Comparison of ENCODE assay signal across 19 cellular contexts in genomic region chr17:12982224-12982623, GRCh38. TPM values are rescaled to one million over a fixed set of nuclear protein-coding genes. Genes with fewer than 3 reads are reported as not detected.
DNase-seq lines count a peak whose midpoint lies in the region; ATAC-seq and TF ChIP-seq lines count a peak whose summit lies in the region.
"Had no signal": no experiment of that assay in that cellular context is flagged by ENCODE, and none has a peak within 500 bp of the region (broad histone marks: within the 10 kb centered on the region; RNA-seq: fewer than 3 reads in every experiment).

No MANE protein-coding gene starts in this region.

- no peaks in the 10 kb centered on the region for H3K79me2 ChIP-seq in DND-41 (ENCODE audit: insufficient read depth, low read length)
- no peaks in the 10 kb centered on the region for H3K79me2 ChIP-seq in H9 (ENCODE audit: insufficient read depth, low read length)

- H2AFZ ChIP-seq in DND-41 (ENCODE audit: low read depth, low read length): no peak overlapping the region
- H2AFZ ChIP-seq in H9 (ENCODE audit: low read length): no peak overlapping the region
- H2AFZ ChIP-seq: GM23338 had no signal

- no peak overlapping the region for H2BK15ac ChIP-seq in H9 (ENCODE audit: low read depth, low read length)

- H3K27me3 Mint-ChIP-seq in central memory CD8-positive, alpha-beta T cell: peaks cover 16% of the 10 kb centered on the region
- H3K27me3 Mint-ChIP-seq in H9 (ENCODE audit: low read depth): no peaks in the 10 kb centered on the region

- no peak overlapping the region for H4K8ac ChIP-seq in H9 (replicated peaks; ENCODE audit: insufficient read length, low read depth, low read length)

- H3K4me1 ChIP-seq in DND-41 (ENCODE audit: insufficient read depth, low read length) (no peaks in the 10 kb centered on the region), H9 (ENCODE audit: insufficient read depth, low read length) (peaks cover 2% of the 10 kb centered on the region; the same call in 1 of the 2 replicates)

- no peaks in the 10 kb centered on the region for H3K79me1 ChIP-seq in H9 (ENCODE audit: insufficient read depth, low read depth, low read length, poor library complexity, severe bottlenecking)

- WGBS in H9 (ENCODE audit: extremely low coverage, insufficient read length, low lambda C conversion rate): no CpG with 5 or more reads among the region's 6 CpGs

- H3K4me3 ChIP-seq in DND-41 (ENCODE audit: low read depth in 1 of 2, low read length in 2 of 2): no peak overlapping the region
- H3K4me3 ChIP-seq: GM23338, MG63 had no signal

- no peak overlapping the region for H3K4ac ChIP-seq in H9 (ENCODE audit: low read depth, low read length)

- no peak overlapping the region for H3K14ac ChIP-seq in H9 (ENCODE audit: insufficient read depth, low read length)

- ATAC-seq in DND-41 (ENCODE audit: insufficient read depth, low read depth) (peak; percentile 24; the same call in 1 of the 3 replicates), HG02885 (IDR thresholded peaks at IDR 0.05; ENCODE audit: poor library complexity, unreplicated experiment) (peak; percentile 67)
- peak; percentile 90 for ATAC-seq in central memory CD8-positive, alpha-beta T cell (replicated peaks; ENCODE audit: extremely low read depth, poor library complexity, severe bottlenecking)
- ATAC-seq: GM23338, Right ventricle myocardium inferior had no signal

- H3K9ac ChIP-seq in DND-41 (ENCODE audit: low read depth, low read length) (no peak overlapping the region), H9 (ENCODE audit: extremely low read depth, insufficient read length, low read length) (no peak overlapping the region)

- H3K23me2 ChIP-seq in H9 (ENCODE audit: insufficient read length, low read depth, low read length, poor library complexity, severe bottlenecking): no peaks in the 10 kb centered on the region

- peak overlapping the region; percentile 46 for H3K4me3 Mint-ChIP-seq in central memory CD8-positive, alpha-beta T cell
- H3K4me3 Mint-ChIP-seq in H9: no peak overlapping the region
- H3K4me3 Mint-ChIP-seq: activated naive CD8-positive, alpha-beta T cell treated with anti-CD3 and anti-CD28 coated beads for 36 hours; activated T-cell treated with anti-CD3 and anti-CD28 coated beads, Interleukin-2, amount 50 U/mL, for 72 hours; GM23338 had no signal

- H3K4me2 ChIP-seq in DND-41 (ENCODE audit: insufficient read depth, low read length) (no peak overlapping the region), H9 (ENCODE audit: insufficient read depth, insufficient read length, low read length) (no peak overlapping the region)
- H3K4me2 ChIP-seq: GM23338 had no signal

- no peak overlapping the region for H3K27ac ChIP-seq in DND-41 (ENCODE audit: low read length)
- no peak overlapping the region for H3K27ac ChIP-seq in H9 (ENCODE audit: insufficient read length, low read depth, low read length)
- H3K27ac ChIP-seq: brain microvascular endothelial cell, neutrophil, VCaP had no signal

- DNase-seq in DND-41 (no peak), NOMO-1 treated with dmso at 0.1 percent for 144 hours (lab: John Stamatoyannopoulos, UW; ENCODE audit: unreplicated experiment) (peak; percentile 16), epidermal melanocyte (ENCODE audit: insufficient read length, low spot score) (no peak), H9 (no peak), NCI-H128 (lab: John Stamatoyannopoulos, UW; ENCODE audit: unreplicated experiment) (no peak)
- DNase-seq in central memory CD8-positive, alpha-beta T cell (ENCODE audit: low spot score in 2 of 2): peak in 1 of 2 donors; percentile 37
- DNase-seq: activated CD4-positive, alpha-beta T cell treated with anti-CD3 and anti-CD28 coated beads, Interleukin-2, amount 50 U/mL, for 48 hours; activated naive CD8-positive, alpha-beta T cell treated with anti-CD3 and anti-CD28 coated beads for 36 hours; activated T-cell treated with anti-CD3 and anti-CD28 coated beads, Interleukin-2, amount 50 U/mL, for 72 hours; brain microvascular endothelial cell; cortex of kidney; MG63; NCI-H1930; NCI-H345 had no signal

- TF ChIP-seq CTCF in DND-41 (IDR thresholded peaks at IDR 0.05; ENCODE audit: borderline replicate concordance, extremely low read depth, low read length, poor library complexity, severe bottlenecking) (no peak), H9 (conservative IDR thresholded peaks at IDR 0.05) (no peak)

- no peak overlapping the region for H3K56ac ChIP-seq in H9 (ENCODE audit: insufficient read length, low read depth, low read length)

- H3K9me3 ChIP-seq in DND-41 (ENCODE audit: insufficient read depth, low read length, severe bottlenecking): no peaks in the 10 kb centered on the region
- no peaks in the 10 kb centered on the region for H3K9me3 ChIP-seq in H9 (ENCODE audit: control insufficient read depth, low read depth, low read length)
- H3K9me3 ChIP-seq: MG63, neutrophil had no signal

- peak overlapping the region; percentile 85 for H3K27ac Mint-ChIP-seq in central memory CD8-positive, alpha-beta T cell (ENCODE audit: low read depth)
- no peak overlapping the region for H3K27ac Mint-ChIP-seq in H9
- H3K27ac Mint-ChIP-seq: activated naive CD8-positive, alpha-beta T cell treated with anti-CD3 and anti-CD28 coated beads for 36 hours; activated T-cell treated with anti-CD3 and anti-CD28 coated beads, Interleukin-2, amount 50 U/mL, for 72 hours; GM23338 had no signal

- no peaks in the 10 kb centered on the region for H3K9me3 Mint-ChIP-seq in central memory CD8-positive, alpha-beta T cell
- no peaks in the 10 kb centered on the region; a peak in 1 of 5 replicates for H3K9me3 Mint-ChIP-seq in H9
- H3K9me3 Mint-ChIP-seq: activated naive CD8-positive, alpha-beta T cell treated with anti-CD3 and anti-CD28 coated beads for 36 hours; activated T-cell treated with anti-CD3 and anti-CD28 coated beads, Interleukin-2, amount 50 U/mL, for 72 hours; GM23338 had no signal

- H2BK12ac ChIP-seq in H9 (ENCODE audit: insufficient read length, low read depth, low read length): no peak overlapping the region

- peaks cover 8% of the 10 kb centered on the region for H3K4me1 Mint-ChIP-seq in central memory CD8-positive, alpha-beta T cell
- H3K4me1 Mint-ChIP-seq in H9: peaks cover 16 to 28% of the 10 kb centered on the region in 2 experiments

- peaks cover 7% of the 10 kb centered on the region for H3K36me3 Mint-ChIP-seq in central memory CD8-positive, alpha-beta T cell (ENCODE audit: insufficient read depth)
- H3K36me3 Mint-ChIP-seq in H9 (ENCODE audit: insufficient read depth in 1 of 3, low read depth in 3 of 3): peaks cover 2 to 9% (median 7%) of the 10 kb centered on the region in 3 experiments
- H3K36me3 Mint-ChIP-seq: activated naive CD8-positive, alpha-beta T cell treated with anti-CD3 and anti-CD28 coated beads for 36 hours had no signal

- no peak overlapping the region for H3K23ac ChIP-seq in H9 (ENCODE audit: insufficient read length, low read depth, low read length)

- H3K36me3 ChIP-seq in DND-41 (ENCODE audit: insufficient read depth, low read length): no peaks in the 10 kb centered on the region
- H3K36me3 ChIP-seq: brain microvascular endothelial cell, MG63, neutrophil had no signal

- no peak overlapping the region for H2BK20ac ChIP-seq in H9 (ENCODE audit: low read depth, low read length, poor library complexity, severe bottlenecking)

- no peak overlapping the region for H2BK5ac ChIP-seq in H9 (ENCODE audit: insufficient read length, low read length)

- no peak overlapping the region for H4K91ac ChIP-seq in H9 (ENCODE audit: insufficient read length, low read depth, low read length)

- H3K27me3 ChIP-seq in DND-41 (ENCODE audit: insufficient read depth, low read length, poor library complexity): no peaks in the 10 kb centered on the region
- no peaks in the 10 kb centered on the region for H3K27me3 ChIP-seq in H9 (ENCODE audit: insufficient read depth, low read length)
- H3K27me3 ChIP-seq: brain microvascular endothelial cell, MG63 had no signal

- H4K20me1 ChIP-seq in DND-41 (ENCODE audit: insufficient read depth, low read length) (no peaks in the 10 kb centered on the region), H9 (ENCODE audit: control insufficient read depth, insufficient read depth, insufficient read length) (no peaks in the 10 kb centered on the region)

- no peak overlapping the region for H3K18ac ChIP-seq in H9 (ENCODE audit: insufficient read length, low read depth, low read length)

- no peak overlapping the region for H3T11ph ChIP-seq in H9 (ENCODE audit: low read length)

- H2AK5ac ChIP-seq in H9 (ENCODE audit: insufficient read length, low read length): no peak overlapping the region

- no peak overlapping the region for H2BK120ac ChIP-seq in H9 (ENCODE audit: low read depth, low read length, poor library complexity, severe bottlenecking)

- no peak overlapping the region for H4K5ac ChIP-seq in H9 (ENCODE audit: insufficient read length, low read depth, low read length)

RNA-seq across cellular contexts. Expression of gene ELAC2, which starts 35.6 kb away (rescaled TPM):
- total RNA-seq in H9 (2021): 87.2 and 90.7 TPM in 2 replicates

Comparison
In these comparisons a context has a peak if more than half of its experiments do, and no peak if none do; other contexts are left out.
1. ATAC-seq: peak in every context shown above with its lines; median percentile 90 in central memory CD8-positive, alpha-beta T cell; 67 in HG02885; 24 in DND-41.